Comparison of ENCODE assay signal across 9 cellular contexts in the genomic region with DNA sequence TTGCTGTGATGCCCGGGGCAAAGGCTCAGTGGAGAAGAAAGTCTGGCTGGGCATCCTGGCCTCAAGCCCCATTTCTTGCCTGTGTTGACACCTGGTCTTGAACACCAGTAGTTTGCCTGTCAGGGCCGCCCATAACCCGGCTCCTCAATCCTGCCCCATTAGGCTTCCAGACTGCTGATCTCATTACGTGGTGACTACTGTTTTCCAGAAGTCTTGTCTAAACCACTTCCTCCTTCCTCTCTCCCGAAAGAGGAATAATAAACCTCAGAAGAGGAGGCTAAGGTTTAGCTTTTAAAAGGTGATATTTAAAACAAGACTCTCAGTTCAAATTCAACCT.
A peak's percentile ranks its signal among the peaks of the same experiment; 100 is the strongest.
DNase-seq lines count a peak whose midpoint lies in the region; ATAC-seq and TF ChIP-seq lines count a peak whose summit lies in the region.
"Had no signal": no experiment of that assay in that cellular context is flagged by ENCODE, and none has a peak within 500 bp of the region (broad histone marks: within the 10 kb centered on the region; RNA-seq: fewer than 3 reads in every experiment).

No MANE protein-coding gene starts in this region.

- no peak overlapping the region for H3K4me2 ChIP-seq in PC-3 (ENCODE audit: low read length)
- no peak overlapping the region for H3K4me2 ChIP-seq in Karpas-422 (ENCODE audit: low read depth, low read length, poor library complexity, severe bottlenecking)

- H3K27ac Mint-ChIP-seq in activated CD4-positive, alpha-beta T cell treated with anti-CD3 and anti-CD28 coated beads for 36 hours: peak overlapping the region; percentile 59

- H3F3A ChIP-seq in PC-3 (ENCODE audit: low read length, unreplicated experiment): no peaks in the 10 kb centered on the region

- H3K27me3 Mint-ChIP-seq in activated CD4-positive, alpha-beta T cell treated with anti-CD3 and anti-CD28 coated beads for 36 hours: no peaks in the 10 kb centered on the region

- no peak for TF ChIP-seq CTCF in PC-3 (conservative IDR thresholded peaks at IDR 0.05; ENCODE audit: low read depth, low read length)

- H3K9me3 ChIP-seq in PC-3 (ENCODE audit: low read length) (no peaks in the 10 kb centered on the region), Karpas-422 (ENCODE audit: low read length) (no peaks in the 10 kb centered on the region)

- DNase-seq in activated CD4-positive, alpha-beta T cell treated with anti-CD3 and anti-CD28 coated beads for 36 hours: no peak
- no peak for DNase-seq in activated CD4-positive, alpha-beta T cell treated with anti-CD3 and anti-CD28 coated beads for 48 hours
- DNase-seq in PC-3 (no peak), dermis blood vessel endothelial cell (peak; percentile 9), renal cortical epithelial cell (ENCODE audit: low read depth) (peak; percentile 88), KG1 (lab: John Stamatoyannopoulos, UW) (no peak), Karpas-422 (no peak)
- DNase-seq: glutamatergic neuron had no signal

- no TSS peak for BruUV-seq in PC-3 (replicated peaks; lab: Mats Ljungman, UMichigan)

- peaks cover 31% of the 10 kb centered on the region for H3K36me3 Mint-ChIP-seq in activated CD4-positive, alpha-beta T cell treated with anti-CD3 and anti-CD28 coated beads for 36 hours (ENCODE audit: low read depth)

- H3K27ac ChIP-seq in PC-3 (ENCODE audit: low read length) (peak overlapping the region; percentile 63), Karpas-422 (ENCODE audit: low read length) (no peak overlapping the region)

- H3K36me3 ChIP-seq in PC-3 (ENCODE audit: low read depth, low read length) (no peaks in the 10 kb centered on the region), Karpas-422 (ENCODE audit: insufficient read depth, low read length) (no peaks in the 10 kb centered on the region)

- intact Hi-C loops in activated CD4-positive, alpha-beta T cell treated with anti-CD3 and anti-CD28 coated beads for 36 hours (cut with DNase I, micrococcal nuclease): loop anchor here (2.0 to 5.0 kb wide), 5 partner anchors 58 to 224 kb away; no protein-coding TSS in a partner anchor
- intact Hi-C loops in PC-3 (cut with micrococcal nuclease): loop anchor here (10.0 kb wide), 2 partner anchors 158 to 232 kb away; no protein-coding TSS in a partner anchor

- H3K9ac ChIP-seq in PC-3 (ENCODE audit: low read length) (no peak overlapping the region), Karpas-422 (ENCODE audit: low read length) (no peak overlapping the region)

- no peaks in the 10 kb centered on the region for H3K27me3 ChIP-seq in PC-3 (ENCODE audit: low read length)
- H3K27me3 ChIP-seq in Karpas-422 (ENCODE audit: low read length): no peaks in the 10 kb centered on the region

- H3K4me1 Mint-ChIP-seq in activated CD4-positive, alpha-beta T cell treated with anti-CD3 and anti-CD28 coated beads for 36 hours: peaks cover 65% of the 10 kb centered on the region

- H3K9me3 Mint-ChIP-seq in activated CD4-positive, alpha-beta T cell treated with anti-CD3 and anti-CD28 coated beads for 36 hours (ENCODE audit: low read depth): peaks cover 15% of the 10 kb centered on the region

- no peak overlapping the region for H2AFZ ChIP-seq in PC-3 (ENCODE audit: low read length)
- H2AFZ ChIP-seq in Karpas-422 (ENCODE audit: low read length): no peak overlapping the region

- H3K79me2 ChIP-seq in PC-3 (ENCODE audit: low read length) (no peaks in the 10 kb centered on the region), Karpas-422 (ENCODE audit: low read length) (no peaks in the 10 kb centered on the region)

- H3K4me3 ChIP-seq in PC-3 (ENCODE audit: low read length) (no peak overlapping the region), Karpas-422 (ENCODE audit: low read length) (no peak overlapping the region)

- CTCF ChIA-PET in activated CD4-positive, alpha-beta T cell treated with anti-CD3 and anti-CD28 coated beads for 36 hours (lab: Charles Lee): interaction anchor here (0.7 to 5.7 kb wide), 8 partner anchors 9 to 311 kb away, joined by 3 to 40 read pairs (median 8); no protein-coding TSS in a partner anchor
- CTCF ChIA-PET in PC-3 (lab: Charles Lee): interaction anchor here (0.5 kb wide), 1 partner anchor 206 kb away, joined by 4 read pairs; no protein-coding TSS in a partner anchor

- no peak for ATAC-seq in activated CD4-positive, alpha-beta T cell treated with anti-CD3 and anti-CD28 coated beads for 36 hours
- ATAC-seq in PC-3: no peak
- ATAC-seq in HG02588 (IDR thresholded peaks at IDR 0.05; ENCODE audit: unreplicated experiment): no peak

- H3K9me2 ChIP-seq in PC-3 (replicated peaks; ENCODE audit: low read length) (no peaks in the 10 kb centered on the region), Karpas-422 (replicated peaks; ENCODE audit: insufficient read depth, low read length) (no peaks in the 10 kb centered on the region)

- H4K20me1 ChIP-seq in PC-3 (ENCODE audit: low read length): no peaks in the 10 kb centered on the region
- no peaks in the 10 kb centered on the region for H4K20me1 ChIP-seq in Karpas-422 (ENCODE audit: insufficient read depth, low read depth, low read length)

- POLR2A ChIA-PET in activated CD4-positive, alpha-beta T cell treated with anti-CD3 and anti-CD28 coated beads for 36 hours (lab: Charles Lee): no interaction called here
- POLR2A ChIA-PET in PC-3 (lab: Charles Lee; ENCODE audit: unreplicated experiment): no interaction called here

- peaks cover 25% of the 10 kb centered on the region for H3K4me1 ChIP-seq in PC-3 (ENCODE audit: insufficient read depth, low read length)
- 0 out of 2 replicates have a peak, but pooled peaks cover 3% of the 10 kb centered on the region for H3K4me1 ChIP-seq in Karpas-422 (ENCODE audit: low read length)

- H3K4me3 Mint-ChIP-seq in activated CD4-positive, alpha-beta T cell treated with anti-CD3 and anti-CD28 coated beads for 36 hours: no peak overlapping the region

Comparison
In these comparisons a context has a peak if more than half of its experiments do, and no peak if none do; other contexts are left out.
1. DNase-seq: peak in dermis blood vessel endothelial cell (single experiment) and renal cortical epithelial cell (single experiment); none in activated CD4-positive, alpha-beta T cell treated with anti-CD3 and anti-CD28 coated beads for 36 hours (single experiment), activated CD4-positive, alpha-beta T cell treated with anti-CD3 and anti-CD28 coated beads for 48 hours (single experiment), PC-3 (single experiment), KG1 (single experiment) and Karpas-422 (single experiment).